In the genomic region with DNA sequence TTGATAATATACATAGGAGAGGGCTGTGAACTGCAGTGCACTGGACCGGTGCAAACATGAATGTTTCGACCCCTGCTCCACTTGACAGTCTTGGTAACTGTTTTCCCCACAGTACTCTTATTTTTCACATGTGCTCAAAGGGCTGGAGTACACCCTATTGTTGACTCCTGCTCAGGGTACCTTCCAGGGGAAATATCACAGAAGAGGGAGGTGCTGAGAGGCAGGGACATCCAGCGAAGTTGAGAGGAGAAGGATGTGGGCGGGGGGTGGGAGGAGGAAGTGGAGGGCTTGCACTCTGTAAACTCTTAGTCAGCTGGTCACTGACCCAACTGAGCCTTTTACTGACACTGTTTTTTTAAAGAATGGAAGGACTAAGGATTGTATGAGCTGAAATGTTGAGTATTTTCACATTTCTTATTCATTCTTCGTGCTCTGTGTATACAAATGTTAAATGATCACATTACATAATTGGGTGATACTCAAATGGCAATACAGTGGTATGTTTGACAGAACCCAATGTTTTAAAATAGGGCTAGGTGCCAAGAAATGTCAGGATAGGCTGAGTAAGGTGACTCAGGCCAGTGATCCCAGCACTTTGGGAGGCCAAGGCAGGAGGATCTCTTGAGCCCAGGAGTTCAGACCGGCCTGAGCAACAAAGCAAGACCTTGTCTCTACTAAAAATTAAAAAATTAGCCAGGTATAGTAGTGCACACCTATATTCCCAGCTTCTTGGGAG, we compare ENCODE assay signal across 8 cellular contexts. TPM values are rescaled to one million over a fixed set of nuclear protein-coding genes. Genes with fewer than 3 reads are reported as not detected.
DNase-seq lines count a peak whose midpoint lies in the region; TF ChIP-seq lines count a peak whose summit lies in the region.

No MANE protein-coding gene starts in this region.

- DNase-seq in SIG-M5 treated with dmso at 0.1 percent for 504 hours (lab: John Stamatoyannopoulos, UW; ENCODE audit: unreplicated experiment) (peak; percentile 71), SIG-M5 (lab: John Stamatoyannopoulos, UW) (no peak), MG63 (peak; percentile 38), NCI-H2081 treated with DMSO at 0.1 percent for 48 hours (lab: John Stamatoyannopoulos, UW) (no peak), NCI-H1694 treated with DMSO at 0.1 percent for 48 hours (lab: John Stamatoyannopoulos, UW) (no peak), NCI-H748 treated with DMSO at 0.1 percent for 48 hours (lab: John Stamatoyannopoulos, UW) (no peak)
- peak; percentile 25 for DNase-seq in central memory CD4-positive, alpha-beta T cell

- H3K36me3 ChIP-seq in MG63 = peaks cover 10% of the 10 kb centered on the region
- H3K36me3 ChIP-seq in neutrophil = no peaks in the 10 kb centered on the region

- H3K9me3 ChIP-seq in MG63 = no peaks in the 10 kb centered on the region
- no peaks in the 10 kb centered on the region for H3K9me3 ChIP-seq in neutrophil

- H3K27me3 ChIP-seq in MG63 = no peaks in the 10 kb centered on the region
- H3K27me3 ChIP-seq in neutrophil = no peaks in the 10 kb centered on the region

- H3K4me1 ChIP-seq in neutrophil (ENCODE audit: control insufficient read depth in 1 of 2, insufficient read depth in 1 of 2, low read depth in 1 of 2, low read length in 1 of 2) = peaks cover 74 to 92% of the 10 kb centered on the region in 2 experiments

- H3K4me3 ChIP-seq in MG63 (no peak overlapping the region), neutrophil (ENCODE audit: low read depth in 1 of 2, low read length in 1 of 2) (peak overlapping the region; percentile 47 to 55)

- TF ChIP-seq CTCF in neutrophil (IDR thresholded peaks at IDR 0.05) = no peak

- peak overlapping the region; percentile 96 for H3K27ac ChIP-seq in neutrophil

RNA-seq across cellular contexts. Expression of a gene that starts 10.0 kb away (rescaled TPM):
- total RNA-seq in MG63 (2014; rRNA removed; shearing (Covaris generic); ENCODE audit: low replicate concordance) = 8.4 and 12.6 TPM in 2 replicates

Comparison
In these comparisons a context has a peak if more than half of its experiments do, and no peak if none do; other contexts are left out.
1. DNase-seq: peak in SIG-M5 treated with dmso at 0.1 percent for 504 hours (single experiment), MG63 (single experiment) and central memory CD4-positive, alpha-beta T cell (single experiment); none in SIG-M5 (single experiment), NCI-H2081 treated with DMSO at 0.1 percent for 48 hours (single experiment), NCI-H1694 treated with DMSO at 0.1 percent for 48 hours (single experiment) and NCI-H748 treated with DMSO at 0.1 percent for 48 hours (single experiment).